8 cellular contexts compared by ENCODE assay signal in the genomic region with DNA sequence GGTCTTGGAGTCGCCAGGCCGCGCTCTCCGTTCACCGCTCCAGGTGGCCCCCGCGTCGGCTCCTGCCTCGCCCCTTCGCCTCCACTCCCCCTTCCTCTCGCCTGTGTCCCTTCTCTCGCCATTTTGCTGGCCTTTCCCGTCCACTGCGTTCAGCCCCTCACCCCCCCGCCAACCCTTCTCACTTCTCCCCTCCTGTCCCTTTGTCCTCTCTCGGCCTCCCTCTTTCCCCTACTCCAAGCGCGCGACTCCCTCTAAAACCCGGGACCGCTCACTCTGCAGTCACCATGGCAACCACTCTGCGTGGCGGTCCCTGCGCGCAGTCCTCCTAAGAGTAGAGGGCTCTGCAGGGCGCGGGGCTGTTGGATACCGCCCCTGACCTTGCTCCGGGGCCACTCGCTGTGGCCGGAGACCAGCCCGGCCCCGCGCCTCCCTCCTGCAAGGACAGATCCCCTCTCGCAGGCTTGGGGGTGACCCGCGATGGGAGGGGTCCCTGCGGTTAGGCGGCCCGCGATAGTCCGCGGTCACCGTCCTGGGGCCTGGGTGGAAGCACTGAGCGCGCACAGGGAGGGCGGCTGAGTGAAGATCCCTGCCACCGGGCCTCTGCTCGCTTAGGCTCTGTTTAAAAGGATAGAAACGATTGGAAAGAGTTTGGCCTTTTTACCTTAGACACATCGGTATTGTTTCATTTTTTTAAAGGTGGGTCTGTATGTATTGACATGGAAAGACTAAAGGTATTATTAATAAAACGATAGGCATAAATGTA. TPM values are rescaled to one million over a fixed set of nuclear protein-coding genes. Genes with fewer than 3 reads are reported as not detected.
DNase-seq lines count a peak whose midpoint lies in the region; ATAC-seq lines count a peak whose summit lies in the region.

No MANE protein-coding gene starts in this region.

- DNase-seq in DMS153 (lab: John Stamatoyannopoulos, UW) (peak; percentile 21), DMS153 treated with DMSO at 0.1 percent for 48 hours (lab: John Stamatoyannopoulos, UW; ENCODE audit: unreplicated experiment) (no peak), NCI-H526 treated with DMSO at 0.1 percent for 48 hours (lab: John Stamatoyannopoulos, UW) (peak; percentile 38), germinal center (ENCODE audit: low spot score) (peak; percentile 14), occipital lobe (lab: John Stamatoyannopoulos, UW) (peak; percentile 36)
- peak; percentile 69 for DNase-seq in activated effector memory CD4-positive, alpha-beta T cell treated with anti-CD3 and anti-CD28 coated beads, Interleukin-2, amount 50 U/mL, for 16 hours

- ATAC-seq in GM21381 (IDR thresholded peaks at IDR 0.05; ENCODE audit: unreplicated experiment): no peak
- no peak for ATAC-seq in GM21723 (IDR thresholded peaks at IDR 0.05; ENCODE audit: unreplicated experiment)

RNA-seq across cellular contexts. Expression of gene CCDC40, which starts 0.5 kb away (rescaled TPM):
- total RNA-seq in occipital lobe: 5.0 TPM

RNA-seq across cellular contexts. Expression of gene TBC1D16, which starts 1.2 kb away (rescaled TPM):
- 35.4 TPM for total RNA-seq in occipital lobe
